Comparison of ENCODE assay signal across 15 cellular contexts in the genomic region with DNA sequence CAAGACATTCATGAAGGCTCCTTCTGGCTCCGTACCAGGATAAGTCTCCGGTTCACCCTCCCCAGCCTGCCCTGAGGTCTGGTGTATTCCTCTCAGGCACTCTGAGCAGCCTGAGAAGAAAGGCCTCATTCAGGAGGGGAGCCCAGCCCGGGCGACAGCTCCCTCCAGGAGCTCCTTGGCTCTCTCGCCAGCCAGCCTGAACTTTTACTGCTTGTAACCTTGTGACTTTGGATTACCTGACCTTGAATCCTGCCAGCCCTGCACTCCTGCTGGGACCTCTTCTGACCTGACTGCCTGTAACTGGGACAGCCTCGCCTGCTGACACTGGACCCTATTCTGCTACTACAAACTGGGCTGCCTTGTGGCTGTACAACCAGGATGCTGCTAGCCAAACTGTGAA.
DNase-seq lines count a peak whose midpoint lies in the region; ATAC-seq and TF ChIP-seq lines count a peak whose summit lies in the region.
"Had no signal": no experiment of that assay in that cellular context is flagged by ENCODE, and none has a peak within 500 bp of the region (broad histone marks: within the 10 kb centered on the region; RNA-seq: fewer than 3 reads in every experiment).

No MANE protein-coding gene starts in this region.

- intact Hi-C loops in thyroid gland (cut with DNase I): no loop called here

- peak overlapping the region; percentile 50 for H3K27ac Mint-ChIP-seq in activated naive CD8-positive, alpha-beta T cell treated with anti-CD3 and anti-CD28 coated beads, Interleukin-2, amount 10 ng/mL, durations not matched to agents 7 days and 5 days
- H3K27ac Mint-ChIP-seq in activated naive CD8-positive, alpha-beta T cell treated with anti-CD3 and anti-CD28 coated beads for 36 hours: no peak overlapping the region
- H3K27ac Mint-ChIP-seq: activated CD8-positive, alpha-beta T cell treated with anti-CD3 and anti-CD28 coated beads for 36 hours; activated naive CD4-positive, alpha-beta T cell treated with anti-CD3 and anti-CD28 coated beads, Interleukin-2, amount 10 ng/mL, durations not matched to agents 7 days and 5 days had no signal

- H3K4me1 Mint-ChIP-seq in activated naive CD8-positive, alpha-beta T cell treated with anti-CD3 and anti-CD28 coated beads, Interleukin-2, amount 10 ng/mL, durations not matched to agents 7 days and 5 days: peaks cover 26% of the 10 kb centered on the region
- H3K4me1 Mint-ChIP-seq in activated naive CD8-positive, alpha-beta T cell treated with anti-CD3 and anti-CD28 coated beads for 36 hours: peaks cover 44% of the 10 kb centered on the region

- no peaks in the 10 kb centered on the region for H3K9me3 ChIP-seq in thyroid gland
- H3K9me3 ChIP-seq: SK-N-SH, tibial nerve had no signal

- peak overlapping the region in 2 of 3 donors; percentile 12 to 43 for H3K27ac ChIP-seq in thyroid gland

- no peak for DNase-seq in activated naive CD8-positive, alpha-beta T cell treated with anti-CD3 and anti-CD28 coated beads, Interleukin-2, amount 10 ng/mL, durations not matched to agents 7 days and 5 days
- DNase-seq in activated naive CD8-positive, alpha-beta T cell treated with anti-CD3 and anti-CD28 coated beads for 36 hours: no peak
- DNase-seq in epidermal melanocyte (ENCODE audit: insufficient read length, low spot score) (peak; percentile 80), midbrain (lab: John Stamatoyannopoulos, UW) (peak; percentile 43), thyroid gland (no peak), omental fat pad (ENCODE audit: low spot score) (no peak), NAMALWA (ENCODE audit: low spot score) (no peak), putamen (ENCODE audit: low spot score) (no peak)
- DNase-seq: activated CD8-positive, alpha-beta T cell treated with anti-CD3 and anti-CD28 coated beads for 36 hours; activated naive CD4-positive, alpha-beta T cell treated with anti-CD3 and anti-CD28 coated beads, Interleukin-2, amount 10 ng/mL, durations not matched to agents 7 days and 5 days; DMS 273 treated with DMSO at 0.1 percent for 48 hours; glutamatergic neuron; NCI-H1694 treated with DMSO at 0.1 percent for 48 hours; SK-N-SH had no signal

- no peak overlapping the region for H3K4me3 Mint-ChIP-seq in activated naive CD8-positive, alpha-beta T cell treated with anti-CD3 and anti-CD28 coated beads, Interleukin-2, amount 10 ng/mL, durations not matched to agents 7 days and 5 days
- no peak overlapping the region for H3K4me3 Mint-ChIP-seq in activated naive CD8-positive, alpha-beta T cell treated with anti-CD3 and anti-CD28 coated beads for 36 hours
- H3K4me3 Mint-ChIP-seq: activated CD8-positive, alpha-beta T cell treated with anti-CD3 and anti-CD28 coated beads for 36 hours; activated naive CD4-positive, alpha-beta T cell treated with anti-CD3 and anti-CD28 coated beads, Interleukin-2, amount 10 ng/mL, durations not matched to agents 7 days and 5 days had no signal

- no peaks in the 10 kb centered on the region for H3K9me3 Mint-ChIP-seq in activated naive CD8-positive, alpha-beta T cell treated with anti-CD3 and anti-CD28 coated beads, Interleukin-2, amount 10 ng/mL, durations not matched to agents 7 days and 5 days
- H3K9me3 Mint-ChIP-seq in activated naive CD8-positive, alpha-beta T cell treated with anti-CD3 and anti-CD28 coated beads for 36 hours: no peaks in the 10 kb centered on the region
- H3K9me3 Mint-ChIP-seq: activated CD8-positive, alpha-beta T cell treated with anti-CD3 and anti-CD28 coated beads for 36 hours; activated naive CD4-positive, alpha-beta T cell treated with anti-CD3 and anti-CD28 coated beads, Interleukin-2, amount 10 ng/mL, durations not matched to agents 7 days and 5 days had no signal

- no peaks in the 10 kb centered on the region for H3K27me3 ChIP-seq in thyroid gland
- H3K27me3 ChIP-seq: tibial nerve had no signal

- TF ChIP-seq CTCF in thyroid gland (IDR thresholded peaks at IDR 0.05) (no peak), omental fat pad (IDR thresholded peaks at IDR 0.05) (no peak)

- no peaks in the 10 kb centered on the region for H3K36me3 ChIP-seq in thyroid gland
- H3K36me3 ChIP-seq: tibial nerve had no signal

- WGBS in thyroid gland, 2 donors: 79 to 87% methylated on average over 6 of the region's 6 CpGs

- no peak overlapping the region for H3K4me3 ChIP-seq in thyroid gland (replicated peaks in 1 of 3)
- H3K4me3 ChIP-seq: tibial nerve had no signal

- POLR2A ChIA-PET in activated naive CD8-positive, alpha-beta T cell treated with anti-CD3 and anti-CD28 coated beads, Interleukin-2, amount 10 ng/mL, durations not matched to agents 7 days and 5 days (lab: Charles Lee): no interaction called here

- TF ChIP-seq POLR2A in thyroid gland (IDR thresholded peaks at IDR 0.05): no peak

- no peak for ATAC-seq in activated naive CD8-positive, alpha-beta T cell treated with anti-CD3 and anti-CD28 coated beads, Interleukin-2, amount 10 ng/mL, durations not matched to agents 7 days and 5 days (ENCODE audit: low read depth)
- ATAC-seq in omental fat pad (ENCODE audit: low FRiP score): no peak
- ATAC-seq: activated CD8-positive, alpha-beta T cell treated with anti-CD3 and anti-CD28 coated beads for 36 hours had no signal

- no peaks in the 10 kb centered on the region for H3K27me3 Mint-ChIP-seq in activated naive CD8-positive, alpha-beta T cell treated with anti-CD3 and anti-CD28 coated beads, Interleukin-2, amount 10 ng/mL, durations not matched to agents 7 days and 5 days
- no peaks in the 10 kb centered on the region for H3K27me3 Mint-ChIP-seq in activated naive CD8-positive, alpha-beta T cell treated with anti-CD3 and anti-CD28 coated beads for 36 hours
- H3K27me3 Mint-ChIP-seq: activated CD8-positive, alpha-beta T cell treated with anti-CD3 and anti-CD28 coated beads for 36 hours; activated naive CD4-positive, alpha-beta T cell treated with anti-CD3 and anti-CD28 coated beads, Interleukin-2, amount 10 ng/mL, durations not matched to agents 7 days and 5 days had no signal

- H3K4me1 ChIP-seq in thyroid gland: peaks cover 12 to 48% of the 10 kb centered on the region in 2 donors

- H3K36me3 Mint-ChIP-seq in activated naive CD8-positive, alpha-beta T cell treated with anti-CD3 and anti-CD28 coated beads, Interleukin-2, amount 10 ng/mL, durations not matched to agents 7 days and 5 days: peaks cover 19% of the 10 kb centered on the region
- H3K36me3 Mint-ChIP-seq in activated naive CD8-positive, alpha-beta T cell treated with anti-CD3 and anti-CD28 coated beads for 36 hours: peaks cover 20% of the 10 kb centered on the region

Comparison
In these comparisons a context has a peak if more than half of its experiments do, and no peak if none do; other contexts are left out.
1. DNase-seq: peak in epidermal melanocyte (single experiment) and midbrain (single experiment); none in activated naive CD8-positive, alpha-beta T cell treated with anti-CD3 and anti-CD28 coated beads, Interleukin-2, amount 10 ng/mL, durations not matched to agents 7 days and 5 days (single experiment), activated naive CD8-positive, alpha-beta T cell treated with anti-CD3 and anti-CD28 coated beads for 36 hours (single experiment), thyroid gland (0 of 2), omental fat pad (single experiment), NAMALWA (single experiment) and putamen (single experiment).